In genomic region chr20:48313346-48313745, GRCh38 we compare ENCODE assay signal across 30 cellular contexts.
"Had no signal": no experiment of that assay in that cellular context is flagged by ENCODE, and none has a peak within 500 bp of the region (broad histone marks: within the 10 kb centered on the region; RNA-seq: fewer than 3 reads in every experiment).

No MANE protein-coding gene starts in this region.

- H3K27ac Mint-ChIP-seq: activated CD4-positive, alpha-beta memory T cell treated with anti-CD3 and anti-CD28 coated beads, Interleukin-2, amount 10 ng/mL, durations not matched to agents 7 days and 5 days; activated CD8-positive, alpha-beta memory T cell treated with anti-CD3 and anti-CD28 coated beads, Interleukin-2, amount 10 ng/mL, durations not matched to agents 7 days and 5 days; activated naive CD4-positive, alpha-beta T cell treated with anti-CD3 and anti-CD28 coated beads, Interleukin-2, amount 10 ng/mL, durations not matched to agents 7 days and 5 days; activated naive CD8-positive, alpha-beta T cell; activated naive CD8-positive, alpha-beta T cell treated with anti-CD3 and anti-CD28 coated beads, Interleukin-2, amount 50 U/mL, for 24 hours had no signal

- H3K36me3 ChIP-seq: cardiac muscle cell, MG63, Peyer's patch, WERI-Rb-1 had no signal

- H3K4me1 ChIP-seq: Peyer's patch had no signal

- H3K4me3 ChIP-seq: cardiac muscle cell, MG63, Peyer's patch, SK-N-MC had no signal

- H3K4me3 Mint-ChIP-seq: activated CD4-positive, alpha-beta memory T cell treated with anti-CD3 and anti-CD28 coated beads, Interleukin-2, amount 10 ng/mL, durations not matched to agents 7 days and 5 days; activated CD8-positive, alpha-beta memory T cell treated with anti-CD3 and anti-CD28 coated beads, Interleukin-2, amount 10 ng/mL, durations not matched to agents 7 days and 5 days; activated naive CD4-positive, alpha-beta T cell treated with anti-CD3 and anti-CD28 coated beads, Interleukin-2, amount 10 ng/mL, durations not matched to agents 7 days and 5 days; activated naive CD8-positive, alpha-beta T cell; activated naive CD8-positive, alpha-beta T cell treated with anti-CD3 and anti-CD28 coated beads, Interleukin-2, amount 50 U/mL, for 24 hours; central memory CD8-positive, alpha-beta T cell had no signal

- H3K9me3 ChIP-seq: MG63, Peyer's patch had no signal

- H3K27ac ChIP-seq: cardiac muscle cell, Peyer's patch, RWPE1, SK-N-MC, WERI-Rb-1 had no signal

- ATAC-seq: activated CD8-positive, alpha-beta memory T cell treated with anti-CD3 and anti-CD28 coated beads, Interleukin-2, amount 10 ng/mL, durations not matched to agents 7 days and 5 days; activated naive CD8-positive, alpha-beta T cell treated with anti-CD3 and anti-CD28 coated beads, Interleukin-2, amount 50 U/mL, for 24 hours; PC-3; Right ventricle myocardium inferior had no signal

- DNase-seq: activated CD4-positive, alpha-beta memory T cell treated with anti-CD3 and anti-CD28 coated beads, Interleukin-2, amount 10 ng/mL, durations not matched to agents 7 days and 5 days; activated CD4-positive, alpha-beta T cell treated with anti-CD3 and anti-CD28 coated beads for 1 hour; activated CD4-positive, alpha-beta T cell treated with anti-CD3 and anti-CD28 coated beads for 48 hours; activated CD4-positive, CD25-positive, alpha-beta regulatory T cell; activated CD8-positive, alpha-beta memory T cell treated with anti-CD3 and anti-CD28 coated beads for 24 hours; activated CD8-positive, alpha-beta memory T cell treated with anti-CD3 and anti-CD28 coated beads, Interleukin-2, amount 10 ng/mL, durations not matched to agents 7 days and 5 days; activated CD8-positive, alpha-beta memory T cell treated with anti-CD3 and anti-CD28 coated beads, Interleukin-2, amount 50 U/mL, for 48 hours; activated effector memory CD4-positive, alpha-beta T cell treated with Interleukin-2 at 50 U/mL for 16 hours; activated naive CD4-positive, alpha-beta T cell treated with anti-CD3 and anti-CD28 coated beads, Interleukin-2, amount 10 ng/mL, durations not matched to agents 7 days and 5 days; activated naive CD8-positive, alpha-beta T cell treated with anti-CD3 and anti-CD28 coated beads, Interleukin-2, amount 50 U/mL, for 24 hours; activated T-cell treated with anti-CD3 and anti-CD28 coated beads, Interleukin-2, amount 50 U/mL, for 48 hours; anterior cingulate cortex; Kasumi-1; MG63; NCI-H1092; NCI-H1436 treated with DMSO at 0.1 percent for 48 hours; NCI-H1694 treated with DMSO at 0.1 percent for 48 hours; NCI-H2029; NCI-H524 treated with DMSO at 0.1 percent for 48 hours; NK-92 treated with Interleukin-12 subunit alpha and Interleukin-12 subunit beta, amount 100 ng/mL, for 24 hours; PC-3; Peyer's patch; T1000; WERI-Rb-1 had no signal

- H3K36me3 Mint-ChIP-seq: activated CD8-positive, alpha-beta memory T cell treated with anti-CD3 and anti-CD28 coated beads, Interleukin-2, amount 10 ng/mL, durations not matched to agents 7 days and 5 days; activated naive CD4-positive, alpha-beta T cell treated with anti-CD3 and anti-CD28 coated beads, Interleukin-2, amount 10 ng/mL, durations not matched to agents 7 days and 5 days; activated naive CD8-positive, alpha-beta T cell had no signal

- H3K9me3 Mint-ChIP-seq: activated CD4-positive, alpha-beta memory T cell treated with anti-CD3 and anti-CD28 coated beads, Interleukin-2, amount 10 ng/mL, durations not matched to agents 7 days and 5 days; activated naive CD4-positive, alpha-beta T cell treated with anti-CD3 and anti-CD28 coated beads, Interleukin-2, amount 10 ng/mL, durations not matched to agents 7 days and 5 days; activated naive CD8-positive, alpha-beta T cell treated with anti-CD3 and anti-CD28 coated beads, Interleukin-2, amount 50 U/mL, for 24 hours had no signal

- H3K4me1 Mint-ChIP-seq: activated CD4-positive, alpha-beta memory T cell treated with anti-CD3 and anti-CD28 coated beads, Interleukin-2, amount 10 ng/mL, durations not matched to agents 7 days and 5 days; activated CD8-positive, alpha-beta memory T cell treated with anti-CD3 and anti-CD28 coated beads, Interleukin-2, amount 10 ng/mL, durations not matched to agents 7 days and 5 days; activated naive CD4-positive, alpha-beta T cell treated with anti-CD3 and anti-CD28 coated beads, Interleukin-2, amount 10 ng/mL, durations not matched to agents 7 days and 5 days; activated naive CD8-positive, alpha-beta T cell treated with anti-CD3 and anti-CD28 coated beads, Interleukin-2, amount 50 U/mL, for 24 hours; central memory CD8-positive, alpha-beta T cell had no signal

- H3K27me3 ChIP-seq: cardiac muscle cell, Peyer's patch had no signal
